Comparison of ENCODE assay signal across 14 cellular contexts in genomic region chr17:69314246-69315030, GRCh38. TPM values are rescaled to one million over a fixed set of nuclear protein-coding genes. Genes with fewer than 3 reads are reported as not detected.
DNase-seq lines count a peak whose midpoint lies in the region; ATAC-seq, FAIRE-seq and TF ChIP-seq lines count a peak whose summit lies in the region.
"Had no signal": no experiment of that assay in that cellular context is flagged by ENCODE, and none has a peak within 500 bp of the region (broad histone marks: within the 10 kb centered on the region; RNA-seq: fewer than 3 reads in every experiment).

No MANE protein-coding gene starts in this region.

- H3K27ac ChIP-seq in liver (ENCODE audit: low read depth in 1 of 2, low read length in 2 of 2) (no peak overlapping the region), small intestine (ENCODE audit: low read depth in 1 of 2, low read length in 1 of 2) (no peak overlapping the region)
- H3K27ac ChIP-seq: brain microvascular endothelial cell had no signal

- H3K9me3 ChIP-seq in liver (ENCODE audit: control insufficient read depth in 4 of 4, low read length in 3 of 4), result no peaks in the 10 kb centered on the region
- no peaks in the 10 kb centered on the region for H3K9me3 ChIP-seq in small intestine (ENCODE audit: control insufficient read depth, low read depth)

- 61% methylated on average over 6 of the region's 6 CpGs for WGBS in liver
- WGBS in small intestine, 3 donors, result 57 to 68% (median 68%) methylated on average over 6 of the region's 6 CpGs

- peaks cover 2 to 6% (median 3%) of the 10 kb centered on the region in 4 donors for H3K36me3 ChIP-seq in liver (ENCODE audit: control insufficient read depth in 4 of 4, insufficient read depth in 3 of 4, low read depth in 1 of 4, low read length in 3 of 4)
- peaks cover 0 to 8% of the 10 kb centered on the region in 2 donors for H3K36me3 ChIP-seq in small intestine (ENCODE audit: control insufficient read depth in 2 of 2, insufficient read depth in 2 of 2, low read length in 2 of 2)
- H3K36me3 ChIP-seq: brain microvascular endothelial cell had no signal

- H3K4me1 ChIP-seq in liver (ENCODE audit: control insufficient read depth in 4 of 4, insufficient read depth in 4 of 4, low read length in 3 of 4) (peaks cover 0 to 6% (median 2%) of the 10 kb centered on the region in 4 donors), small intestine (ENCODE audit: control insufficient read depth in 2 of 2, insufficient read depth in 1 of 2, low read depth in 1 of 2, low read length in 1 of 2) (no peaks in the 10 kb centered on the region)

- H3K4me3 ChIP-seq in liver (ENCODE audit: low read depth in 1 of 3, low read length in 3 of 3), result no peak overlapping the region
- no peak overlapping the region for H3K4me3 ChIP-seq in small intestine (ENCODE audit: low read depth in 1 of 2, low read length in 2 of 2)

- H3K9ac ChIP-seq in liver (ENCODE audit: low read depth in 1 of 2, low read length in 2 of 2), result no peak overlapping the region

- DNase-seq in DMS 273 (lab: John Stamatoyannopoulos, UW; ENCODE audit: unreplicated experiment), result peak; percentile 82
- DNase-seq in NCI-H2107 (lab: John Stamatoyannopoulos, UW), result peak; percentile 44
- DNase-seq in small intestine, result no peak
- DNase-seq: activated CD4-positive, alpha-beta T cell treated with anti-CD3 and anti-CD28 coated beads for 36 hours; brain microvascular endothelial cell; hippocampal formation; KG1; stimulated activated CD4-positive, alpha-beta T cell treated with anti-CD3 and anti-CD28 coated beads, Interleukin-2, amount 100 ng/mL, for 48 hours; stimulated activated naive B cell treated with anti-CD40 and anti-IgM and Interleukin-4, amounts not matched to agents 10 μg/mL and 1 μg/mL and 100 μg/mL, for 72 hours had no signal

- FAIRE-seq in small intestine (lab: Jason Lieb, UNC), result no peak

- no peaks in the 10 kb centered on the region for H3K27me3 ChIP-seq in liver (ENCODE audit: control insufficient read depth in 4 of 4, insufficient read depth in 4 of 4, low read length in 3 of 4)
- H3K27me3 ChIP-seq in small intestine (ENCODE audit: control insufficient read depth in 2 of 2, insufficient read depth in 2 of 2, low read length in 2 of 2), result no peaks in the 10 kb centered on the region
- H3K27me3 ChIP-seq: brain microvascular endothelial cell had no signal

- TF ChIP-seq CTCF in liver (IDR thresholded peaks at IDR 0.05; ENCODE audit: low read depth, low read length, missing input control), result no peak

- TF ChIP-seq RAD21 in liver (IDR thresholded peaks at IDR 0.05), result no peak

- ATAC-seq in SK-N-SH treated with all-trans-retinoic acid at 6 μM for 48 hours (peak; percentile 81), GM18517 (IDR thresholded peaks at IDR 0.05; ENCODE audit: unreplicated experiment) (no peak), HG03196 (IDR thresholded peaks at IDR 0.05; ENCODE audit: unreplicated experiment) (no peak), HG03457 (IDR thresholded peaks at IDR 0.05; ENCODE audit: unreplicated experiment) (no peak)
- ATAC-seq: activated CD4-positive, alpha-beta T cell treated with anti-CD3 and anti-CD28 coated beads for 36 hours; stimulated activated naive B cell treated with anti-CD40 and anti-IgM and Interleukin-4, amounts not matched to agents 10 μg/mL and 1 μg/mL and 100 μg/mL, for 72 hours had no signal

TF ChIP-seq in SK-N-SH treated with all-trans-retinoic acid at 6 μM for 48 hours, 23 proteins besides CTCF, POLR2A, EP300 and RAD21:
- TF ChIP-seq TSHZ2 (CRISPR knock-in tag; IDR thresholded peaks at IDR 0.05) (peak; percentile 24; the same call in 1 of the 2 replicates), ZFP30 (CRISPR knock-in tag; IDR thresholded peaks at IDR 0.05) (no peak), TCF4 (CRISPR knock-in tag; IDR thresholded peaks at IDR 0.05; ENCODE audit: borderline replicate concordance) (peak; percentile 71; the same call in 1 of the 2 replicates), SNAI2 (CRISPR knock-in tag; IDR thresholded peaks at IDR 0.05) (no peak)
TF ChIP-seq in SK-N-SH treated with all-trans-retinoic acid at 6 μM for 48 hours: peak in this region for 2.

TF ChIP-seq in liver, 16 proteins besides CTCF, POLR2A, EP300 and RAD21:
- TF ChIP-seq FOXA2 (IDR thresholded peaks at IDR 0.05) (peak; percentile 31), ATF3 (IDR thresholded peaks at IDR 0.05) (no peak)

RNA-seq across cellular contexts. Expression of gene ABCA5, which starts 12.5 kb away (rescaled TPM):
- 10 to 100 TPM; 18.7 to 84.4 TPM for total RNA-seq in liver
- polyA plus RNA-seq in liver (10 to 100 TPM; 20.6 to 77.0 TPM), small intestine (10 to 100 TPM; 11.5 to 57.0 (median 25.7) TPM)
